ENCODE assay signal across 19 cellular contexts in the genomic region with DNA sequence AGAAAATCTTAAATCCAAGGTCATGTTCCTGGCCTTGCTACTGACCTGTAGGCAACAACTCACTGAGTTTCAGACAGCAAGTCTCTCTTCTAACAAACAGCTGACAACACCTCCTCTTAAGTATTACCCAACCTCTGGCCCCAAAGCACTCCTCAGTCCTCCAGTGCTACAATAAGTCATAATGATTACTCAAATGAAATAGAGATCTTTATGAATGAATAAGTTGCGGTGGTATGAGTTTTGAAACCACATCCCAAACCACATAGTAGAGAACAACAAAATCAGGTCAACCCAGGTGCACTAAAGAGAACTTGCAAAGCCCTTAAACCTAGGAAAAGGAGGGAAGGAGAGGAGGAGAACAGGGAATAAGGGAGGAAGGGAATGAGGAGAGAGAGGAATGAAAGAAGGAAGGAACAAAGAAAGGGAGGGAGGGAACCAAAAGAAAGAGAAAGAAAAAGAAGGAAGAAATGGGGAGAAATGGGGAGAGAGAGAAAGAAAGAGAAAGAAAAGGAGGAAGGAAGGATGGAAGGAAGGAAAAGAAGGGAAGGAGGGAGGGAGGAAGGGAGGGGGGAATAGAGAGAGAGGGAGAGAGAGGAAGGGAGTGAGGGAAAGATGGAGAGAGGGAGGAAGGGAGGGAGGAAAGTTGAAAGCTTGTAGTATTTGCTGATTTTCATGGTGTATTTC.
A peak's percentile ranks its signal among the peaks of the same experiment; 100 is the strongest.
DNase-seq lines count a peak whose midpoint lies in the region; ATAC-seq and TF ChIP-seq lines count a peak whose summit lies in the region.
"Had no signal": no experiment of that assay in that cellular context is flagged by ENCODE, and none has a peak within 500 bp of the region (broad histone marks: within the 10 kb centered on the region; RNA-seq: fewer than 3 reads in every experiment).

No MANE protein-coding gene starts in this region.

- no peak overlapping the region for H3K4me2 ChIP-seq in mammary epithelial cell (ENCODE audit: insufficient read depth, low read depth, low read length)
- H3K4me2 ChIP-seq: hepatocyte had no signal

- no TSS peak for BruUV-seq in mammary epithelial cell (replicated peaks; lab: Mats Ljungman, UMichigan)

- H3K27ac ChIP-seq in mammary epithelial cell (ENCODE audit: insufficient read depth, low read depth, low read length) = no peak overlapping the region
- H3K27ac ChIP-seq: hepatocyte had no signal

- peaks cover 12% of the 10 kb centered on the region for H3K27me3 ChIP-seq in mammary epithelial cell (ENCODE audit: insufficient read depth, low read length)

- dilution Hi-C loops in mammary epithelial cell (cut with HindIII; ENCODE audit: low sequenced_read_pairs) = no loop called here

- H3K79me2 ChIP-seq in mammary epithelial cell (ENCODE audit: insufficient read depth, low read length) = no peaks in the 10 kb centered on the region
- H3K79me2 ChIP-seq: hepatocyte had no signal

- no peak for TF ChIP-seq CTCF in mammary epithelial cell (conservative IDR thresholded peaks at IDR 0.05 in 1 of 2, IDR thresholded peaks at IDR 0.05 in 1 of 2; ENCODE audit: extremely low read depth in 1 of 2, insufficient read depth in 1 of 2, low read depth in 1 of 2, low read length in 2 of 2)

- intact Hi-C loops in mammary epithelial cell (cut with micrococcal nuclease) = loop anchor here (5.0 kb wide), 3 partner anchors 175 to 680 kb away; partner anchors contain the start of gene TFPI2

- H3K4me3 ChIP-seq in mammary epithelial cell (replicated peaks in 1 of 3; ENCODE audit: insufficient read depth in 1 of 3, low read depth in 2 of 3, low read length in 3 of 3) = no peak overlapping the region
- H3K4me3 ChIP-seq: hepatocyte had no signal

- in situ Hi-C loops in mammary epithelial cell (cut with MboI; ENCODE audit: low sequenced_read_pairs in 2 of 2) = no loop called here

- H3K36me3 ChIP-seq in mammary epithelial cell (ENCODE audit: insufficient read depth, low read length) = no peaks in the 10 kb centered on the region

- H3K9ac ChIP-seq in mammary epithelial cell (ENCODE audit: insufficient read depth, low read length) = no peak overlapping the region

- DNase-seq in EH (ENCODE audit: low read depth) (peak; percentile 0), LHCN-M2 (ENCODE audit: low read depth) (peak; percentile 91), mammary epithelial cell (peak; percentile 79), kidney glomerular epithelial cell (lab: John Stamatoyannopoulos, UW) (peak; percentile 52), HuH-7.5 (ENCODE audit: low spot score) (no peak), middle frontal gyrus (ENCODE audit: extremely low spot score, low spot score) (no peak), Ammon's horn (ENCODE audit: low spot score) (no peak)
- DNase-seq: activated CD4-positive, alpha-beta T cell treated with anti-CD3 and anti-CD28 coated beads, Interleukin-2, amount 50 U/mL, for 4 hours; activated naive CD8-positive, alpha-beta T cell treated with anti-CD3 and anti-CD28 coated beads, Interleukin-2, amount 50 U/mL, for 24 hours; activated T-cell treated with anti-CD3 and anti-CD28 coated beads, Interleukin-2, amount 50 U/mL, for 4 hours; AML-193; left cardiac atrium; midbrain; NCI-H2029 treated with DMSO at 0.1 percent for 48 hours; NCI-H524 treated with DMSO at 0.1 percent for 48 hours had no signal

- WGBS in mammary epithelial cell (ENCODE audit: low coverage, missing lambda C conversion rate) = 0% methylated on average over 1 of the region's 1 CpG

- H4K20me1 ChIP-seq in mammary epithelial cell (ENCODE audit: insufficient read depth, low read length) = no peaks in the 10 kb centered on the region

- CTCF ChIA-PET in mammary epithelial cell (lab: Charles Lee; ENCODE audit: low non-redundant PET) = no interaction called here

- H3K9me3 ChIP-seq in mammary epithelial cell (replicated peaks; ENCODE audit: insufficient read depth, low read length) = no peaks in the 10 kb centered on the region

- H3K4me1 ChIP-seq in mammary epithelial cell (ENCODE audit: insufficient read depth, low read length) = peaks cover 18% of the 10 kb centered on the region

- no peak overlapping the region for H2AFZ ChIP-seq in mammary epithelial cell (ENCODE audit: low read depth, low read length)
- H2AFZ ChIP-seq: hepatocyte had no signal

- no peak for ATAC-seq in GM21723 (IDR thresholded peaks at IDR 0.05; ENCODE audit: unreplicated experiment)
- ATAC-seq: activated naive CD8-positive, alpha-beta T cell treated with anti-CD3 and anti-CD28 coated beads, Interleukin-2, amount 50 U/mL, for 24 hours; activated T-cell treated with anti-CD3 and anti-CD28 coated beads, Interleukin-2, amount 50 U/mL, for 4 hours; HCT116; left cardiac atrium; right cardiac atrium had no signal

Comparison
In these comparisons a context has a peak if more than half of its experiments do, and no peak if none do; other contexts are left out.
1. DNase-seq: peak in EH (single experiment), LHCN-M2 (single experiment), mammary epithelial cell (single experiment) and kidney glomerular epithelial cell (single experiment); none in HuH-7.5 (single experiment), middle frontal gyrus (single experiment) and Ammon's horn (single experiment).